In the genomic region with DNA sequence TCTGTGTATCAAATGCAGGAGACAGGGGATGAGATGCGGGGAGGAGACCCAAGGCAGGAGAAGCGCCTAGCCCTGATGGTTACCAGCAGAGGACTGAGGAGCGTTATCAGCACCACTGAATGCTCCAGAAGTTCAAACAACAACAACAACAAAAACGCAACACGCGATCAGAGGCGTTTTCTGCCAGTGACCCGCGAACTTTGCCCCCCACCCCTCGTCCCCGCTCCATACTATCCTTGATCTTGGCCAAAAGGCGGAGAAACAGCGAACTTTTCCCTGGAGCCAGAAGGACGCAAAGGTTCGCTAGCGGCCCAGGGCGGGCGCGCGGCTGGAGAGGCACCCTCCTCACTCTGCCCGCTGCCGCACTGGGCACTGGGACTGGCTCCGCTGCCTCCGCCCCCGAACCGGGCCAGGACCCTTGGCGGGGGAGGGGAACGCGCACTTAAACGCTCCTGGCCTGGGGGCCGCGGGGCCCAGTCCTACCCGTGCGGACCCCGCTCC, we compare ENCODE assay signal across 8 cellular contexts. TPM values are rescaled to one million over a fixed set of nuclear protein-coding genes. Genes with fewer than 3 reads are reported as not detected.
DNase-seq lines count a peak whose midpoint lies in the region; ATAC-seq, FAIRE-seq and TF ChIP-seq lines count a peak whose summit lies in the region.

No MANE protein-coding gene starts in this region.

- POLR2A ChIA-PET in A549 (lab: Yijun Ruan, JAX) (interaction anchor here (1.0 kb wide), 1 partner anchor 217 kb away, joined by 3 read pairs; no protein-coding TSS in a partner anchor), H1 (lab: Charles Lee; ENCODE audit: partially characterized antibody) (no interaction called here)

- H3K79me1 ChIP-seq in H1 (ENCODE audit: low read depth, low read length) = peaks cover 2% of the 10 kb centered on the region; the same call in 1 of the 2 replicates

- H3K23me2 ChIP-seq in H1 (ENCODE audit: low read depth, low read length) = peaks cover 2% of the 10 kb centered on the region

- CTCF ChIA-PET in A549 (lab: Yijun Ruan, JAX) = interaction anchor here (0.7 to 3.0 kb wide), 17 partner anchors 8 to 268 kb away, joined by 3 to 14 read pairs (median 4); no protein-coding TSS in a partner anchor
- CTCF ChIA-PET in H1 (lab: Charles Lee; ENCODE audit: partially characterized antibody) = interaction anchor here (1.0 to 2.8 kb wide), 6 partner anchors 15 to 260 kb away, joined by 3 to 22 read pairs (median 4); a partner anchor contains a TSS

- no peak overlapping the region for H2BK5ac ChIP-seq in H1 (ENCODE audit: low read depth, low read length)

- DNase-seq in A549 (ENCODE audit: low read depth in 1 of 2, low spot score in 1 of 2) (no peak), HuH-7 (ENCODE audit: low spot score) (peak; percentile 48), H1 (ENCODE audit: low read depth in 1 of 2, low spot score in 2 of 2) (no peak), midbrain (lab: John Stamatoyannopoulos, UW) (peak; percentile 20), HuH-7.5 (ENCODE audit: low spot score) (no peak), NCI-H146 treated with DMSO at 0.1 percent for 48 hours (lab: John Stamatoyannopoulos, UW; ENCODE audit: unreplicated experiment) (no peak)
- no peak for DNase-seq in stimulated activated naive CD4-positive, alpha-beta T cell treated with Interleukin-2 at 50 U/mL for 16 hours (lab: John Stamatoyannopoulos, UW)

- H3K4me3 ChIP-seq in A549 = peak overlapping the region; percentile 53
- peak overlapping the region; percentile 56 to 73 (median 70) for H3K4me3 ChIP-seq in H1 (ENCODE audit: extremely low read depth in 1 of 4, insufficient read depth in 2 of 4, low read depth in 3 of 4, low read length in 4 of 4)

- 87% methylated on average over 20 of the region's 35 CpGs for WGBS in A549 (ENCODE audit: missing lambda C conversion rate)
- WGBS in H1 (ENCODE audit: extremely low coverage in 1 of 2, insufficient coverage in 1 of 2, insufficient read length in 1 of 2, insufficient replicate concordance in 2 of 2, low coverage in 1 of 2, low lambda C conversion rate in 2 of 2, missing lambda C conversion rate in 1 of 2), 2 experiments = 10% methylated on average over 26 of the region's 35 CpGs; no CpG with 5 or more reads in 1 of the 2 experiments

- H2BK20ac ChIP-seq in H1 (ENCODE audit: low read length) = no peak overlapping the region

- no peak overlapping the region for H2BK120ac ChIP-seq in H1 (replicated peaks; ENCODE audit: low read depth, low read length)

- no peaks in the 10 kb centered on the region for H3K9me3 ChIP-seq in A549
- no peaks in the 10 kb centered on the region; a peak in 1 of 4 replicates for H3K9me3 ChIP-seq in H1 (ENCODE audit: insufficient read depth in 2 of 2, low read depth in 1 of 2, low read length in 1 of 2)

- no peak overlapping the region for H3K14ac ChIP-seq in H1 (ENCODE audit: insufficient read length)

- ATAC-seq in A549 (peak in 1 of 2 experiments; percentile 9; a peak in 3 of 6 replicates), HG03139 (IDR thresholded peaks at IDR 0.05; ENCODE audit: unreplicated experiment) (no peak)

- no peak for TF ChIP-seq RAD21 in A549 (conservative IDR thresholded peaks at IDR 0.05 in 1 of 2, IDR thresholded peaks at IDR 0.05 in 1 of 2)
- no peak for TF ChIP-seq RAD21 in H1 (IDR thresholded peaks at IDR 0.05 in 1 of 2, conservative IDR thresholded peaks at IDR 0.05 in 1 of 2; ENCODE audit: low read depth in 2 of 2, low read length in 2 of 2)

- H3K27me3 ChIP-seq in H1 (replicated peaks in 1 of 4; ENCODE audit: control insufficient read depth in 3 of 4, extremely low read depth in 1 of 4, insufficient read depth in 3 of 4, low read length in 3 of 4) = peaks cover 4 to 31% (median 19%) of the 10 kb centered on the region in 4 experiments

- no peaks in the 10 kb centered on the region for H3K79me2 ChIP-seq in H1 (ENCODE audit: control insufficient read depth in 1 of 2, insufficient read depth in 2 of 2, low read length in 2 of 2)

- TF ChIP-seq CTCF in A549 (IDR thresholded peaks at IDR 0.05) (no peak), H1 (IDR thresholded peaks at IDR 0.05; ENCODE audit: control extremely low read depth in 1 of 3, insufficient read depth in 1 of 3, low read depth in 1 of 3, low read length in 3 of 3) (no peak)

- H3K27ac ChIP-seq in A549 = peak overlapping the region; percentile 81 to 94; a peak in 5 of 6 replicates
- no peak overlapping the region for H3K27ac ChIP-seq in H1 (ENCODE audit: low read depth, low read length)

- H3K36me3 ChIP-seq in H1 (ENCODE audit: control insufficient read depth in 2 of 4, insufficient read depth in 4 of 4, low read length in 3 of 4) = no peaks in the 10 kb centered on the region

- FAIRE-seq in A549 (lab: Jason Lieb, UNC) = no peak
- no peak for FAIRE-seq in H1 (lab: Jason Lieb, UNC)

- no peak overlapping the region for H2AK5ac ChIP-seq in H1 (ENCODE audit: low read depth, low read length)

- peak overlapping the region; percentile 88; the same call in 1 of the 2 replicates for H4K8ac ChIP-seq in H1 (ENCODE audit: extremely low read depth, insufficient read depth, low read length)

- H3K4me1 ChIP-seq in A549 (peaks cover 9% of the 10 kb centered on the region; the same call in 2 of the 3 replicates), H1 (replicated peaks in 1 of 4; ENCODE audit: control insufficient read depth in 3 of 4, insufficient read depth in 4 of 4, low read length in 3 of 4) (peaks cover 0 to 3% (median 0%) of the 10 kb centered on the region in 4 experiments; a peak in 3 of 7 replicates)

- H2BK12ac ChIP-seq in H1 (ENCODE audit: low read depth, low read length) = 0 out of 2 replicates have a peak overlapping the region, but pooled peaks have one; percentile 39

- peak overlapping the region; percentile 73 for H4K91ac ChIP-seq in H1 (replicated peaks; ENCODE audit: insufficient read length, low read length)

- no peak overlapping the region for H4K5ac ChIP-seq in H1 (ENCODE audit: insufficient read length, low read depth, low read length)

- peak overlapping the region in 3 of 4 experiments; percentile 38 to 43 (median 38); a peak in 5 of 7 replicates for H3K9ac ChIP-seq in H1 (replicated peaks in 1 of 4; ENCODE audit: extremely low read depth in 1 of 4, low read depth in 3 of 4, low read length in 3 of 4)

- peaks cover 0 to 1% of the 10 kb centered on the region in 2 experiments for H4K20me1 ChIP-seq in H1 (replicated peaks in 1 of 2; ENCODE audit: control insufficient read depth in 1 of 2, insufficient read depth in 2 of 2, low read length in 2 of 2)

- no peak overlapping the region for H3K23ac ChIP-seq in H1 (ENCODE audit: insufficient read length)

- peak overlapping the region; percentile 48 for H3K18ac ChIP-seq in H1 (ENCODE audit: extremely low read depth, low read length)

- peak overlapping the region; percentile 21 for H2AFZ ChIP-seq in H1 (ENCODE audit: low read length)

- no peak overlapping the region for H3K56ac ChIP-seq in H1 (replicated peaks; ENCODE audit: insufficient read length, low read depth, low read length)

- peak overlapping the region; percentile 85 for H3K4me2 ChIP-seq in A549
- peak overlapping the region; percentile 61 to 86 for H3K4me2 ChIP-seq in H1 (ENCODE audit: insufficient read depth in 1 of 2, low read depth in 2 of 2, low read length in 2 of 2)

- H3K4ac ChIP-seq in H1 (replicated peaks; ENCODE audit: insufficient read length, low read depth, low read length) = no peak overlapping the region

- TF ChIP-seq EP300 in A549 (IDR thresholded peaks at IDR 0.05) (no peak), H1 (IDR thresholded peaks at IDR 0.05; ENCODE audit: borderline replicate concordance in 1 of 2, low read depth in 2 of 2, low read length in 2 of 2) (no peak)

- H2BK15ac ChIP-seq in H1 (ENCODE audit: low read length) = no peak overlapping the region

- no peak for TF ChIP-seq POLR2A in A549 (IDR thresholded peaks at IDR 0.05; ENCODE audit: low read length)
- no peak for TF ChIP-seq POLR2A in H1 (IDR thresholded peaks at IDR 0.05; ENCODE audit: control extremely low read depth in 1 of 2, low read depth in 2 of 2, low read length in 2 of 2)

TF ChIP-seq in A549, 52 proteins besides CTCF, POLR2A, EP300 and RAD21 (continues in another document):
- TF ChIP-seq POLR2AphosphoS2 (conservative IDR thresholded peaks at IDR 0.05; ENCODE audit: low read length) = no peak
- TF ChIP-seq EHF (CRISPR knock-in tag; IDR thresholded peaks at IDR 0.05) = no peak

TF ChIP-seq in H1, 55 proteins besides CTCF, POLR2A, EP300 and RAD21 (continues in another document):
- TF ChIP-seq SUZ12 (IDR thresholded peaks at IDR 0.05; ENCODE audit: low read length) = peak; percentile 59; the same call in 1 of the 2 replicates

RNA-seq across cellular contexts. Expression of a gene that starts 0.7 kb away (rescaled TPM):
- polyA plus RNA-seq in A549 (2011; rRNA removed) (30.6 and 39.6 TPM in 2 replicates), A549 (2017; fragmentation: RNase III; extraction: RNeasy Plus Mini Kit Qiagen cat#74134 plus additional on column Dnase treatment) (17.5 to 21.4 TPM (median 17.7 TPM) in 3 replicates), H1 (2011; rRNA removed) (19.4 and 28.5 TPM in 2 replicates)
- 22.6 and 24.5 TPM in 2 replicates for polyA plus RNA-seq in A549 (2012; cell fraction: cytosol; rRNA removed)
- polyA plus RNA-seq in A549 (2012; cell fraction: nucleus; rRNA removed) = 101 and 104 TPM in 2 replicates
- polyA minus RNA-seq in A549 (2011; rRNA and poly(A)+ RNA removed) = 16.9 and 17.2 TPM in 2 replicates
- total RNA-seq in H1 (2021; fragmentation: NEBNext Ultra II Directional; extraction: Animal tissue kit (Norgen Biotek cat#: 25700)) = 17.0 and 17.5 TPM in 2 replicates
- 32.7 TPM for polyA plus RNA-seq in H1 (2011; cell fraction: cytosol; rRNA removed)
- 63.6 TPM for polyA plus RNA-seq in H1 (2011; cell fraction: nucleus; rRNA removed)
- 32.2 to 34.7 TPM (median 34.4 TPM) in 4 replicates for polyA plus RNA-seq in H1 (2012, experiment 1 of 2)
- 8.6 TPM for polyA plus RNA-seq in H1 (2012, experiment 2 of 2)
- 17.5 TPM for polyA plus RNA-seq in H1 (2013, experiment 1 of 2)
- polyA plus RNA-seq in H1 (2013, experiment 2 of 2) = 14.0 TPM
- 15.4 and 17.7 TPM in 2 replicates for polyA minus RNA-seq in H1 (2011; rRNA and poly(A)+ RNA removed)
- 14.8 TPM for polyA minus RNA-seq in H1 (2011; cell fraction: cytosol; rRNA and poly(A)+ RNA removed)
- polyA minus RNA-seq in H1 (2011; cell fraction: nucleus; rRNA and poly(A)+ RNA removed) = 12.4 TPM

RNA-seq across cellular contexts. Expression of a gene that starts 6.2 kb away (rescaled TPM):
- polyA plus RNA-seq in A549 (2011; rRNA removed) (74.7 and 124 TPM in 2 replicates), A549 (2017; fragmentation: RNase III; extraction: RNeasy Plus Mini Kit Qiagen cat#74134 plus additional on column Dnase treatment) (73.8 to 89.3 TPM (median 79.0 TPM) in 3 replicates), H1 (2011; rRNA removed) (7.0 and 20.9 TPM in 2 replicates)
- polyA plus RNA-seq in A549 (2012; cell fraction: cytosol; rRNA removed) = 14.7 and 14.9 TPM in 2 replicates
- polyA plus RNA-seq in A549 (2012; cell fraction: nucleus; rRNA removed) = 4.4 and 6.3 TPM in 2 replicates
- polyA minus RNA-seq in A549 (2011; rRNA and poly(A)+ RNA removed) = 20.9 and 38.8 TPM in 2 replicates
- 53.0 and 54.3 TPM in 2 replicates for total RNA-seq in H1 (2021; fragmentation: NEBNext Ultra II Directional; extraction: Animal tissue kit (Norgen Biotek cat#: 25700))
- 32.3 TPM for polyA plus RNA-seq in H1 (2011; cell fraction: cytosol; rRNA removed)
- 5.2 TPM for polyA plus RNA-seq in H1 (2011; cell fraction: nucleus; rRNA removed)
- polyA plus RNA-seq in H1 (2012, experiment 1 of 2) = 33.8 to 67.0 TPM (median 39.2 TPM) in 4 replicates
- 12.2 TPM for polyA plus RNA-seq in H1 (2012, experiment 2 of 2)
- polyA plus RNA-seq in H1 (2013, experiment 1 of 2) = 23.7 TPM
- polyA plus RNA-seq in H1 (2013, experiment 2 of 2) = 23.9 TPM
- 13.8 and 17.2 TPM in 2 replicates for polyA minus RNA-seq in H1 (2011; rRNA and poly(A)+ RNA removed)
- polyA minus RNA-seq in H1 (2011; cell fraction: cytosol; rRNA and poly(A)+ RNA removed) = 7.0 TPM
- 10.6 TPM for polyA minus RNA-seq in H1 (2011; cell fraction: nucleus; rRNA and poly(A)+ RNA removed)

Comparison
In these comparisons a context has a peak if more than half of its experiments do, and no peak if none do; other contexts are left out.
1. DNase-seq: peak in HuH-7 (single experiment) and midbrain (single experiment); none in A549 (0 of 2), H1 (0 of 2), HuH-7.5 (single experiment), stimulated activated naive CD4-positive, alpha-beta T cell treated with Interleukin-2 at 50 U/mL for 16 hours (single experiment) and NCI-H146 treated with DMSO at 0.1 percent for 48 hours (single experiment).